ENCODE assay signal across 12 cellular contexts in genomic region chr4:164997324-164997723, GRCh38. TPM values are rescaled to one million over a fixed set of nuclear protein-coding genes. Genes with fewer than 3 reads are reported as not detected.
A peak's percentile ranks its signal among the peaks of the same experiment; 100 is the strongest.
DNase-seq lines count a peak whose midpoint lies in the region; ATAC-seq and TF ChIP-seq lines count a peak whose summit lies in the region.
"Had no signal": no experiment of that assay in that cellular context is flagged by ENCODE, and none has a peak within 500 bp of the region (broad histone marks: within the 10 kb centered on the region; RNA-seq: fewer than 3 reads in every experiment).

No MANE protein-coding gene starts in this region.

- H3K18ac ChIP-seq in IMR-90 (ENCODE audit: low read depth, low read length), result no peak overlapping the region
- H3K18ac ChIP-seq in mesenchymal stem cell (ENCODE audit: low read depth in 1 of 2, low read length in 2 of 2), result no peak overlapping the region

- H3K9me3 ChIP-seq in IMR-90 (ENCODE audit: control insufficient read depth, insufficient read depth, low read length) (no peaks in the 10 kb centered on the region), mesenchymal stem cell (ENCODE audit: control insufficient read depth, low read length) (no peaks in the 10 kb centered on the region)
- H3K9me3 ChIP-seq: gastroesophageal sphincter had no signal

- no peak overlapping the region for H2AK5ac ChIP-seq in IMR-90 (ENCODE audit: low read depth, low read length)
- H2AK5ac ChIP-seq in mesenchymal stem cell (ENCODE audit: low read length, severe bottlenecking), result no peak overlapping the region

- H3K4ac ChIP-seq in IMR-90 (ENCODE audit: low read depth, low read length) (no peak overlapping the region), mesenchymal stem cell (ENCODE audit: low read depth in 1 of 2, low read length in 2 of 2) (no peak overlapping the region)

- no peak overlapping the region for H3K4me2 ChIP-seq in IMR-90 (ENCODE audit: low read depth, low read length)
- no peak overlapping the region for H3K4me2 ChIP-seq in mesenchymal stem cell (ENCODE audit: low read length, poor library complexity, severe bottlenecking)

- H4K5ac ChIP-seq in IMR-90 (ENCODE audit: low read depth, low read length), result no peak overlapping the region

- H3K4me1 ChIP-seq in IMR-90 (ENCODE audit: control insufficient read depth, insufficient read depth, low read length) (no peaks in the 10 kb centered on the region), mesenchymal stem cell (ENCODE audit: control insufficient read depth, insufficient read depth, low read depth, low read length) (no peaks in the 10 kb centered on the region)
- H3K4me1 ChIP-seq: gastroesophageal sphincter had no signal

- no peak overlapping the region for H3K27ac ChIP-seq in IMR-90 (ENCODE audit: insufficient read depth, low read length)
- no peak overlapping the region for H3K27ac ChIP-seq in mesenchymal stem cell (ENCODE audit: low read length, poor library complexity, severe bottlenecking)
- H3K27ac ChIP-seq: gastroesophageal sphincter had no signal

- H2AFZ ChIP-seq in IMR-90 (replicated peaks; ENCODE audit: low read length, poor library complexity), result no peak overlapping the region
- H2AFZ ChIP-seq in mesenchymal stem cell (ENCODE audit: low read depth, low read length), result no peak overlapping the region

- H3K56ac ChIP-seq in IMR-90 (ENCODE audit: extremely low read depth, insufficient read depth, low read length), result no peak overlapping the region

- no peak overlapping the region for H2BK20ac ChIP-seq in IMR-90 (ENCODE audit: low read depth, low read length)

- H4K20me1 ChIP-seq in IMR-90 (ENCODE audit: insufficient read depth, low read length), result no peaks in the 10 kb centered on the region

- no peak overlapping the region for H4K91ac ChIP-seq in IMR-90 (ENCODE audit: insufficient read depth, low read depth, low read length)
- no peak overlapping the region for H4K91ac ChIP-seq in mesenchymal stem cell (ENCODE audit: low read length)

- H3K14ac ChIP-seq in IMR-90 (replicated peaks; ENCODE audit: low read depth, low read length) (no peak overlapping the region), mesenchymal stem cell (ENCODE audit: low read length in 2 of 2) (no peak overlapping the region)

- H3K23ac ChIP-seq in IMR-90 (ENCODE audit: low read depth, low read length), result no peak overlapping the region
- H3K23ac ChIP-seq in mesenchymal stem cell (ENCODE audit: low read length in 2 of 2), result no peak overlapping the region

- 60% methylated on average over 1 of the region's 2 CpGs; no CpG with 5 or more reads in 1 of the 2 experiments for WGBS in IMR-90 (ENCODE audit: extremely low coverage in 2 of 2, insufficient read length in 1 of 2), 2 experiments
- WGBS in mesenchymal stem cell, result 100% methylated on average over 1 of the region's 2 CpGs

- H2BK5ac ChIP-seq in IMR-90 (ENCODE audit: low read depth, low read length, poor library complexity, severe bottlenecking) (no peak overlapping the region), mesenchymal stem cell (ENCODE audit: low read depth, low read length, poor library complexity, severe bottlenecking) (no peak overlapping the region)

- H2BK12ac ChIP-seq in mesenchymal stem cell (ENCODE audit: low read length in 2 of 2), result no peak overlapping the region

- dilution Hi-C loops in IMR-90 (cut with HindIII; ENCODE audit: low sequenced_read_pairs, unreplicated experiment), result no loop called here

- no peaks in the 10 kb centered on the region for H3K27me3 ChIP-seq in IMR-90 (ENCODE audit: control insufficient read depth, insufficient read depth, low read length)
- no peaks in the 10 kb centered on the region for H3K27me3 ChIP-seq in mesenchymal stem cell (ENCODE audit: control insufficient read depth in 1 of 2, insufficient read depth in 1 of 2, low read length in 2 of 2)
- H3K27me3 ChIP-seq: gastroesophageal sphincter had no signal

- no peak overlapping the region for H3K9ac ChIP-seq in IMR-90 (ENCODE audit: low read depth, low read length)
- no peak overlapping the region for H3K9ac ChIP-seq in mesenchymal stem cell (ENCODE audit: low read length)

- TF ChIP-seq POLR2A in IMR-90 (IDR thresholded peaks at IDR 0.05; ENCODE audit: low read depth, low read length), result no peak

- CTCF ChIA-PET in IMR-90 (lab: Yijun Ruan, JAX), result no interaction called here

- no peak overlapping the region for H2AK9ac ChIP-seq in IMR-90 (replicated peaks; ENCODE audit: low read depth, low read length, poor library complexity)

- H2BK15ac ChIP-seq in IMR-90 (ENCODE audit: low read depth, low read length) (no peak overlapping the region), mesenchymal stem cell (ENCODE audit: low read depth, poor library complexity, severe bottlenecking) (no peak overlapping the region)

- BruUV-seq in IMR-90 (replicated peaks; lab: Mats Ljungman, UMichigan), result no TSS peak

- TF ChIP-seq RAD21 in IMR-90 (IDR thresholded peaks at IDR 0.05; ENCODE audit: low read length), result no peak

- peak; percentile 40 for TF ChIP-seq CTCF in GM12873 (IDR thresholded peaks at IDR 0.05; ENCODE audit: insufficient read depth, low read depth, low read length, missing control alignments)
- TF ChIP-seq CTCF in IMR-90 (conservative IDR thresholded peaks at IDR 0.05; ENCODE audit: low read depth, low read length), result 0 out of 2 replicates have a peak, but pooled peaks have one; percentile 3

- H3K79me1 ChIP-seq in IMR-90 (ENCODE audit: low read depth in 1 of 2, low read length in 2 of 2), result no peaks in the 10 kb centered on the region
- H3K79me1 ChIP-seq in mesenchymal stem cell (replicated peaks; ENCODE audit: low read length, poor library complexity, severe bottlenecking), result no peaks in the 10 kb centered on the region

- no peak for DNase-seq in IMR-90
- DNase-seq in SW480 (ENCODE audit: low spot score), result peak; percentile 44
- peak; percentile 3 for DNase-seq in mesenchymal stem cell
- no peak for DNase-seq in activated T-cell treated with anti-CD3 and anti-CD28 coated beads, Interleukin-2, amount 50 U/mL, for 48 hours
- DNase-seq in iPS-NIHi11 (ENCODE audit: low spot score), result no peak
- DNase-seq: aorta, NCI-H187 had no signal

- in situ Hi-C loops in IMR-90 (cut with MboI; ENCODE audit: low sequenced_read_pairs), result no loop called here

- H3K9me1 ChIP-seq in IMR-90 (ENCODE audit: insufficient read depth, low read length), result no peaks in the 10 kb centered on the region

- no peaks in the 10 kb centered on the region for H3K36me3 ChIP-seq in IMR-90 (ENCODE audit: control insufficient read depth, insufficient read depth, low read length)
- no peaks in the 10 kb centered on the region for H3K36me3 ChIP-seq in mesenchymal stem cell (ENCODE audit: control insufficient read depth in 1 of 2, insufficient read depth in 2 of 2, low read depth in 1 of 2, low read length in 2 of 2)
- H3K36me3 ChIP-seq: gastroesophageal sphincter had no signal

- H3K4me3 ChIP-seq in IMR-90 (ENCODE audit: insufficient read depth, low read depth, low read length), result no peak overlapping the region
- no peak overlapping the region for H3K4me3 ChIP-seq in mesenchymal stem cell (ENCODE audit: insufficient read depth in 1 of 2, low read depth in 1 of 2, low read length in 2 of 2)
- H3K4me3 ChIP-seq: gastroesophageal sphincter had no signal

- no peak overlapping the region for H4K8ac ChIP-seq in IMR-90 (ENCODE audit: low read depth in 2 of 2, low read length in 2 of 2)
- no peak overlapping the region for H4K8ac ChIP-seq in mesenchymal stem cell (ENCODE audit: low read length)

- POLR2A ChIA-PET in IMR-90 (lab: Charles Lee; ENCODE audit: unreplicated experiment), result no interaction called here

- no peak overlapping the region for H2BK120ac ChIP-seq in IMR-90 (ENCODE audit: low read depth, low read length)
- H2BK120ac ChIP-seq in mesenchymal stem cell (ENCODE audit: low read depth, low read length), result no peak overlapping the region

- intact Hi-C loops in IMR-90 (cut with micrococcal nuclease), result no loop called here

- ATAC-seq in IMR-90 (ENCODE audit: low read depth), result no peak
- no peak for ATAC-seq in GM21526 (IDR thresholded peaks at IDR 0.05; ENCODE audit: low FRiP score, unreplicated experiment)
- ATAC-seq in GM18519 (IDR thresholded peaks at IDR 0.05; ENCODE audit: low FRiP score, unreplicated experiment), result no peak
- ATAC-seq: gastroesophageal sphincter had no signal

TF ChIP-seq in IMR-90, 13 proteins besides CTCF, POLR2A, EP300 and RAD21 (continues in another document):
- TF ChIP-seq ELK1 (IDR thresholded peaks at IDR 0.05; ENCODE audit: borderline replicate concordance, low read depth, low read length), result no peak
- no peak for TF ChIP-seq MAFK (IDR thresholded peaks at IDR 0.05; ENCODE audit: low read depth, low read length)
- TF ChIP-seq NFE2L2 (IDR thresholded peaks at IDR 0.05; ENCODE audit: low read depth, low read length), result no peak
- no peak for TF ChIP-seq MXI1 (IDR thresholded peaks at IDR 0.05; ENCODE audit: borderline replicate concordance, low read depth, low read length)
- TF ChIP-seq RFX5 (IDR thresholded peaks at IDR 0.05; ENCODE audit: low read depth, low read length), result no peak
- no peak for TF ChIP-seq BHLHE40 (IDR thresholded peaks at IDR 0.05; ENCODE audit: low read depth, low read length)

RNA-seq across cellular contexts. Expression of gene TRIM61, which starts 19.9 kb away (rescaled TPM):
- 4.2 and 4.7 TPM in 2 replicates for total RNA-seq in IMR-90 (2012; rRNA removed)
- 1.5 and 1.6 TPM in 2 replicates for polyA plus RNA-seq in IMR-90 (2012; rRNA removed)
- polyA plus RNA-seq in IMR-90 (2012; cell fraction: cytosol; rRNA removed), result 0.45 and 0.94 TPM in 2 replicates
- polyA plus RNA-seq in IMR-90 (2012; cell fraction: nucleus; rRNA removed; ENCODE audit: low replicate concordance), result 0.07 and 0.46 TPM in 2 replicates
- polyA plus RNA-seq in mesenchymal stem cell (2013, experiment 1 of 2), result 1.0 TPM
- 0.78 TPM for polyA plus RNA-seq in mesenchymal stem cell (2013, experiment 2 of 2)
- polyA plus RNA-seq: neural cell had no signal

RNA-seq across cellular contexts. Expression of gene TRIM60, which starts 34.5 kb away (rescaled TPM):
- total RNA-seq in IMR-90 (2012; rRNA removed), result not detected in 2 replicates
- polyA plus RNA-seq in IMR-90 (2012; rRNA removed), result not detected in 2 replicates
- polyA plus RNA-seq in IMR-90 (2012; cell fraction: cytosol; rRNA removed), result not detected in 2 replicates
- polyA plus RNA-seq in IMR-90 (2012; cell fraction: nucleus; rRNA removed; ENCODE audit: low replicate concordance), result not detected in 2 replicates
- not detected for polyA plus RNA-seq in mesenchymal stem cell (2013, experiment 1 of 2)
- not detected for polyA plus RNA-seq in mesenchymal stem cell (2013, experiment 2 of 2)
- total RNA-seq: aorta, gastroesophageal sphincter had no signal
- polyA plus RNA-seq: aorta, neural cell had no signal

RNA-seq across cellular contexts. Expression of gene TRIM75, which starts 56.3 kb away (rescaled TPM):
- total RNA-seq in IMR-90 (2012; rRNA removed), result not detected in 2 replicates
- polyA plus RNA-seq in IMR-90 (2012; rRNA removed), result not detected in 2 replicates
- not detected in 2 replicates for polyA plus RNA-seq in IMR-90 (2012; cell fraction: cytosol; rRNA removed)
- polyA plus RNA-seq in IMR-90 (2012; cell fraction: nucleus; rRNA removed; ENCODE audit: low replicate concordance), result not detected in 2 replicates
- not detected for polyA plus RNA-seq in mesenchymal stem cell (2013, experiment 1 of 2)
- not detected for polyA plus RNA-seq in mesenchymal stem cell (2013, experiment 2 of 2)
- total RNA-seq: aorta had no signal
- polyA plus RNA-seq: aorta, neural cell had no signal

Comparison
In these comparisons a context has a peak if more than half of its experiments do, and no peak if none do; other contexts are left out.
1. DNase-seq: peak in SW480 (single experiment) and mesenchymal stem cell (single experiment); none in IMR-90 (single experiment), activated T-cell treated with anti-CD3 and anti-CD28 coated beads, Interleukin-2, amount 50 U/mL, for 48 hours (0 of 2) and iPS-NIHi11 (single experiment).